14 cellular contexts compared by ENCODE assay signal in the genomic region with DNA sequence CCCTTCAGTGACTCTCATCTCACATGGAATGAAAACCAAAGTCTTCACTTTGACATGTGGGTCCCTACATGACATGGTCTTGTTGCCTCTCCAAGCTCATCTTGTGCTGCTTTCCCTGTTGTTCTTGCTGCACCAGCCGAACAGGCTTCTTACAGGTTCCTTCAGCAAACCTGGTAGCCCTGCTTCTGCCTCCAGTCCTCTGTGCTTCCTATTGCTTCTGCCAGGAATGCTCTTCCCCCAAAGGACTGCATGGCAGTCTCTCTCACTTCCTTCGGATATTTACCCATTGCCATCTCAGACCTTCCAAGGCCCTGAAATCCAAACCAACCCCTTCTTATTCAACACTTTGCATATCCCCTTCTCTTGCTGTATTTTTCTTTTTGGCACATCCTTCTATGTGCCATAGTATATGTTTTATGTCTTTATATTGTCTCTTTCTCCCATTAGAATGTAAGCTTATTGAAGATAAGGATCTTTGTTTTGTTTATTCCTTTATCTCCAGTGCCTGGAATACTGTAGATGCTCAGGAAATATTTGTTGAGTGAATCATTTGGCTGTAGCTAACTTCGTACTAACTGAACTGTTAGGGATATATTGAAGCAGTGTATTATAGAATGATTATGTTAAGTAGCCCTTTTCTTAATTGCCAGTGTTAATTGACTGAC. TPM values are rescaled to one million over a fixed set of nuclear protein-coding genes. Genes with fewer than 3 reads are reported as not detected.
DNase-seq lines count a peak whose midpoint lies in the region; ATAC-seq and TF ChIP-seq lines count a peak whose summit lies in the region.
"Had no signal": no experiment of that assay in that cellular context is flagged by ENCODE, and none has a peak within 500 bp of the region (broad histone marks: within the 10 kb centered on the region; RNA-seq: fewer than 3 reads in every experiment).

No MANE protein-coding gene starts in this region.

- no peak overlapping the region for H3K4me3 ChIP-seq in AG04449 (ENCODE audit: low read depth, low read length)
- H3K4me3 ChIP-seq in aorta (ENCODE audit: low read length in 2 of 2), result no peak overlapping the region
- H3K4me3 ChIP-seq: lower lobe of right lung, upper lobe of left lung had no signal

- TF ChIP-seq CTCF in AG04449 (IDR thresholded peaks at IDR 0.05; ENCODE audit: insufficient read depth, low read length, missing control alignments), result no peak

- DNase-seq in AG04449 (ENCODE audit: low read depth, low spot score) (peak; percentile 28), HT-29 (ENCODE audit: low spot score) (peak; percentile 6), amniotic epithelial cell (ENCODE audit: low read depth) (peak; percentile 90), islet precursor cell (peak; percentile 89), aorta (no peak), NCI-H1417 treated with DMSO at 0.1 percent for 48 hours (lab: John Stamatoyannopoulos, UW) (no peak)
- no peak for DNase-seq in central memory CD4-positive, alpha-beta T cell
- DNase-seq: activated CD4-positive, alpha-beta T cell treated with anti-CD3 and anti-CD28 coated beads, Interleukin-2, amount 10 ng/mL, durations not matched to agents 24 days and 14 days; lower lobe of right lung; upper lobe of left lung had no signal

- CTCF ChIA-PET in AG04449 (lab: Yijun Ruan, JAX), result interaction anchor here (0.7 to 2.1 kb wide), 4 partner anchors 9 to 61 kb away, joined by 3 to 17 read pairs (median 3); no protein-coding TSS in a partner anchor

- no peaks in the 10 kb centered on the region for H3K4me1 ChIP-seq in aorta (ENCODE audit: control insufficient read depth in 1 of 2, insufficient read depth in 2 of 2, low read length in 2 of 2)
- H3K4me1 ChIP-seq: lower lobe of right lung had no signal

- ATAC-seq in HG03439 (IDR thresholded peaks at IDR 0.05; ENCODE audit: unreplicated experiment), result no peak
- no peak for ATAC-seq in aorta (ENCODE audit: low FRiP score)
- ATAC-seq: lower lobe of right lung had no signal

- WGBS in aorta, 2 donors, result 77 to 81% methylated on average over 3 of the region's 3 CpGs

- H3K9me3 ChIP-seq in aorta (ENCODE audit: control insufficient read depth, low read length), result no peaks in the 10 kb centered on the region
- H3K9me3 ChIP-seq: lower lobe of right lung, upper lobe of left lung had no signal

- POLR2A ChIA-PET in AG04449 (lab: Yijun Ruan, JAX), result interaction anchor here (0.7 kb wide), 1 partner anchor 131 kb away, joined by 3 read pairs; no protein-coding TSS in a partner anchor

- intact Hi-C loops in aorta (cut with DNase I), result no loop called here

- peak overlapping the region in 1 of 2 donors; percentile 29 for H3K27ac ChIP-seq in aorta (ENCODE audit: low read depth in 1 of 2, low read length in 2 of 2)
- H3K27ac ChIP-seq: lower lobe of right lung had no signal

- peaks cover 0 to 8% of the 10 kb centered on the region in 2 donors for H3K36me3 ChIP-seq in aorta (ENCODE audit: control insufficient read depth in 1 of 2, insufficient read depth in 2 of 2, low read length in 1 of 2)

- H3K27me3 ChIP-seq in aorta (ENCODE audit: control insufficient read depth in 1 of 2, insufficient read depth in 2 of 2, low read length in 1 of 2), result no peaks in the 10 kb centered on the region
- H3K27me3 ChIP-seq: upper lobe of left lung had no signal

RNA-seq across cellular contexts. Expression of a gene that starts 57.9 kb away (rescaled TPM):
- not detected in 2 replicates for total RNA-seq in HT-29 (2014; rRNA removed; shearing (Covaris generic))
- not detected for total RNA-seq in aorta
- not detected for polyA plus RNA-seq in aorta
- total RNA-seq: activated CD4-positive, alpha-beta T cell treated with anti-CD3 and anti-CD28 coated beads, Interleukin-2, amount 10 ng/mL, durations not matched to agents 24 days and 14 days; activated T-helper 1 cell treated with anti-CD3 and anti-CD28 coated beads, Interleukin-12 subunit alpha, Interleukin-12 subunit beta, Interleukin-2, Interleukin-4 antibody, amounts not matched to agents 30 ng/mL and 10 ng/mL and 1 ng/mL, durations not matched to agents 14 hours and 24 hours and 36 hours; Daoy; lower lobe of right lung; omental fat pad had no signal

Comparison
In these comparisons a context has a peak if more than half of its experiments do, and no peak if none do; other contexts are left out.
1. DNase-seq: peak in AG04449 (single experiment), HT-29 (single experiment), amniotic epithelial cell (single experiment) and islet precursor cell (single experiment); none in central memory CD4-positive, alpha-beta T cell (single experiment), aorta (0 of 2) and NCI-H1417 treated with DMSO at 0.1 percent for 48 hours (single experiment).